3 cellular contexts compared by ENCODE assay signal in genomic region chr7:6807959-6808358, GRCh38. TPM values are rescaled to one million over a fixed set of nuclear protein-coding genes. Genes with fewer than 3 reads are reported as not detected.
"Had no signal": no experiment of that assay in that cellular context is flagged by ENCODE, and none has a peak within 500 bp of the region (broad histone marks: within the 10 kb centered on the region; RNA-seq: fewer than 3 reads in every experiment).

No MANE protein-coding gene starts in this region.

RNA-seq across cellular contexts. Expression of gene RSPH10B2, which starts 54.1 kb away (rescaled TPM):
- total RNA-seq: HT1080, IMR-90 had no signal
- polyA plus RNA-seq: IgD-negative memory B cell, IMR-90 had no signal
